ENCODE assay signal across 1 cellular context in the genomic region with DNA sequence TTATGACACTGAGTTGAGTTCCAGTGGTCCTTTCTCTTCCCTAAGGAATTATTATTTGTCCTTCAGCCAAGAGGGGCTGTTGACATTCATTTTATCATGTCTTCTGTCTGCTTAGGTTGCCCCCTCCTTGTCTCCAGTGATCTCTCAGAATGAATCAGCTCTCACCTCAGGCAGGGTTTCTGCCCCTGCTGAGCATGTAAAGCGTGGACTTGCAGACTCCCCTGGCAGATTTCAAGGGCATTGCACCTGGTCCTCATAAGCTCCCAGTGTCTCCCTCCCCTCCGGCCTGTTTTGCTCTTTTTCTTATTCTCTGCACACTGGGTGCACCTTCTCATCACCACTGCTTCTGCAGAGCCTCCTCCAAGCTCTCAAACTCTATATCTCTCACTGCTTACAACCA.
TF ChIP-seq lines count a peak whose summit lies in the region.

No MANE protein-coding gene starts in this region.

TF ChIP-seq in SK-N-SH, 30 proteins besides CTCF, POLR2A, EP300 and RAD21:
- TF ChIP-seq REST (IDR thresholded peaks at IDR 0.05; ENCODE audit: low read depth, low read length) (no peak), RCOR1 (IDR thresholded peaks at IDR 0.05; ENCODE audit: low read length) (peak; percentile 51; the same call in 1 of the 2 replicates), ELF1 (IDR thresholded peaks at IDR 0.05) (no peak), FOXJ3 (CRISPR knock-in tag; IDR thresholded peaks at IDR 0.05) (no peak), GABPA (IDR thresholded peaks at IDR 0.05; ENCODE audit: low read depth) (no peak), SMC3 (IDR thresholded peaks at IDR 0.05; ENCODE audit: low read depth, low read length) (no peak), TCF12 (IDR thresholded peaks at IDR 0.05) (no peak), RFX5 (IDR thresholded peaks at IDR 0.05; ENCODE audit: low read length) (no peak), GATA2 (CRISPR knock-in tag; IDR thresholded peaks at IDR 0.05) (0 out of 2 replicates have a peak, but pooled peaks have one; percentile 6), POLR2AphosphoS5 (IDR thresholded peaks at IDR 0.05; ENCODE audit: low read depth, low read length) (no peak), FOSL2 (IDR thresholded peaks at IDR 0.05; ENCODE audit: borderline replicate concordance, low read depth) (no peak)
- TF ChIP-seq, protein P1, sequence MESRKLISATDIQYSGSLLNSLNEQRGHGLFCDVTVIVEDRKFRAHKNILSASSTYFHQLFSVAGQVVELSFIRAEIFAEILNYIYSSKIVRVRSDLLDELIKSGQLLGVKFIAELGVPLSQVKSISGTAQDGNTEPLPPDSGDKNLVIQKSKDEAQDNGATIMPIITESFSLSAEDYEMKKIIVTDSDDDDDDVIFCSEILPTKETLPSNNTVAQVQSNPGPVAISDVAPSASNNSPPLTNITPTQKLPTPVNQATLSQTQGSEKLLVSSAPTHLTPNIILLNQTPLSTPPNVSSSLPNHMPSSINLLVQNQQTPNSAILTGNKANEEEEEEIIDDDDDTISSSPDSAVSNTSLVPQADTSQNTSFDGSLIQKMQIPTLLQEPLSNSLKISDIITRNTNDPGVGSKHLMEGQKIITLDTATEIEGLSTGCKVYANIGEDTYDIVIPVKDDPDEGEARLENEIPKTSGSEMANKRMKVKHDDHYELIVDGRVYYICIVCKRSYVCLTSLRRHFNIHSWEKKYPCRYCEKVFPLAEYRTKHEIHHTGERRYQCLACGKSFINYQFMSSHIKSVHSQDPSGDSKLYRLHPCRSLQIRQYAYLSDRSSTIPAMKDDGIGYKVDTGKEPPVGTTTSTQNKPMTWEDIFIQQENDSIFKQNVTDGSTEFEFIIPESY (IDR thresholded peaks at IDR 0.05; ENCODE audit: borderline replicate concordance, low read depth) = no peak
- TF ChIP-seq, protein P2, sequence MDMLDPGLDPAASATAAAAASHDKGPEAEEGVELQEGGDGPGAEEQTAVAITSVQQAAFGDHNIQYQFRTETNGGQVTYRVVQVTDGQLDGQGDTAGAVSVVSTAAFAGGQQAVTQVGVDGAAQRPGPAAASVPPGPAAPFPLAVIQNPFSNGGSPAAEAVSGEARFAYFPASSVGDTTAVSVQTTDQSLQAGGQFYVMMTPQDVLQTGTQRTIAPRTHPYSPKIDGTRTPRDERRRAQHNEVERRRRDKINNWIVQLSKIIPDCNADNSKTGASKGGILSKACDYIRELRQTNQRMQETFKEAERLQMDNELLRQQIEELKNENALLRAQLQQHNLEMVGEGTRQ (IDR thresholded peaks at IDR 0.05; ENCODE audit: borderline replicate concordance, low read depth, low read length) = no peak
